In genomic region chr4:30938956-30939528, GRCh38 we compare ENCODE assay signal across 17 cellular contexts.
A peak's percentile ranks its signal among the peaks of the same experiment; 100 is the strongest.
DNase-seq lines count a peak whose midpoint lies in the region; ATAC-seq, FAIRE-seq and TF ChIP-seq lines count a peak whose summit lies in the region.
"Had no signal": no experiment of that assay in that cellular context is flagged by ENCODE, and none has a peak within 500 bp of the region (broad histone marks: within the 10 kb centered on the region; RNA-seq: fewer than 3 reads in every experiment).

No MANE protein-coding gene starts in this region.

- FAIRE-seq in endothelial cell of umbilical vein (lab: Jason Lieb, UNC), result no peak
- FAIRE-seq: GM19239 had no signal

- no peaks in the 10 kb centered on the region for H3K79me2 ChIP-seq in endothelial cell of umbilical vein (ENCODE audit: control insufficient read depth, insufficient read depth, low read length)

- CTCF ChIA-PET in endothelial cell of umbilical vein (lab: Charles Lee), result interaction anchor here (1.0 kb wide), 1 partner anchor 191 kb away, joined by 3 read pairs; no protein-coding TSS in a partner anchor

- H3K27me3 ChIP-seq in right atrium auricular region (no peaks in the 10 kb centered on the region), endothelial cell of umbilical vein (ENCODE audit: control insufficient read depth in 2 of 2, insufficient read depth in 2 of 2, low read length in 2 of 2) (no peaks in the 10 kb centered on the region), brain microvascular endothelial cell (replicated peaks) (no peaks in the 10 kb centered on the region)

- ATAC-seq in left ventricle myocardium superior (peak; percentile 37), GM19023 (IDR thresholded peaks at IDR 0.05; ENCODE audit: unreplicated experiment) (no peak)

- H3K36me3 Mint-ChIP-seq in mesothelial cell of epicardium, result no peaks in the 10 kb centered on the region

- peaks cover 41% of the 10 kb centered on the region for H3K4me1 Mint-ChIP-seq in mesothelial cell of epicardium

- H3K36me3 ChIP-seq in right atrium auricular region (no peaks in the 10 kb centered on the region), endothelial cell of umbilical vein (ENCODE audit: control insufficient read depth in 2 of 2, extremely low read depth in 1 of 2, insufficient read depth in 2 of 2, low read length in 2 of 2) (no peaks in the 10 kb centered on the region), brain microvascular endothelial cell (replicated peaks) (no peaks in the 10 kb centered on the region)

- POLR2A ChIA-PET in endothelial cell of umbilical vein (lab: Charles Lee), result no interaction called here

- no peak overlapping the region for H3K4me2 ChIP-seq in endothelial cell of umbilical vein (ENCODE audit: insufficient read depth, low read length)
- H3K4me2 ChIP-seq: PC-9 had no signal

- no peaks in the 10 kb centered on the region for H3K9me1 ChIP-seq in endothelial cell of umbilical vein (replicated peaks; ENCODE audit: control insufficient read depth, extremely low read depth, insufficient read depth, low read length)

- H2AFZ ChIP-seq in endothelial cell of umbilical vein (ENCODE audit: low read depth, low read length), result no peak overlapping the region
- H2AFZ ChIP-seq: PC-9 had no signal

- dilution Hi-C loops in endothelial cell of umbilical vein (cut with MboI; ENCODE audit: extremely low pct_ligation_motif_present, low sequenced_read_pairs), result no loop called here

- H3K9me3 ChIP-seq in right atrium auricular region (no peaks in the 10 kb centered on the region), endothelial cell of umbilical vein (replicated peaks; ENCODE audit: control insufficient read depth, insufficient read depth, low read length) (no peaks in the 10 kb centered on the region)

- no peaks in the 10 kb centered on the region for H3K9me3 Mint-ChIP-seq in mesothelial cell of epicardium
- H3K9me3 Mint-ChIP-seq: H9 had no signal

- intact Hi-C loops in left ventricle myocardium superior (cut with micrococcal nuclease), result no loop called here
- intact Hi-C loops in endothelial cell of umbilical vein (cut with micrococcal nuclease), result no loop called here

- H3K4me3 ChIP-seq in right atrium auricular region (no peak overlapping the region), endothelial cell of umbilical vein (replicated peaks in 1 of 3; ENCODE audit: insufficient read depth in 1 of 3, low read depth in 1 of 3, low read length in 3 of 3) (no peak overlapping the region), brain microvascular endothelial cell (ENCODE audit: low read depth, low read length) (no peak overlapping the region)
- H3K4me3 ChIP-seq: PC-9 had no signal

- in situ Hi-C loops in brain microvascular endothelial cell (cut with HindIII; ENCODE audit: low pct_ligation_motif_present, low sequenced_read_pairs), result no loop called here

- no peak for TF ChIP-seq CTCF in right atrium auricular region (IDR thresholded peaks at IDR 0.05)
- TF ChIP-seq CTCF in endothelial cell of umbilical vein (IDR thresholded peaks at IDR 0.05; ENCODE audit: extremely low read depth in 1 of 2, insufficient read depth in 1 of 2, low read depth in 1 of 2, low read length in 2 of 2), result no peak
- TF ChIP-seq CTCF in mesothelial cell of epicardium (IDR thresholded peaks at IDR 0.05; ENCODE audit: unreplicated experiment), result no peak
- TF ChIP-seq CTCF in brain microvascular endothelial cell (IDR thresholded peaks at IDR 0.05; ENCODE audit: low read depth, low read length, missing control alignments), result no peak

- H3K27ac Mint-ChIP-seq in mesothelial cell of epicardium, result peak overlapping the region; percentile 75

- no peaks in the 10 kb centered on the region for H4K20me1 ChIP-seq in endothelial cell of umbilical vein (replicated peaks; ENCODE audit: control insufficient read depth, extremely low read depth, insufficient read depth, low read length)

- H3K4me1 ChIP-seq in right atrium auricular region (no peaks in the 10 kb centered on the region), endothelial cell of umbilical vein (ENCODE audit: control insufficient read depth, extremely low read depth, insufficient read depth, low read length) (no peaks in the 10 kb centered on the region)

- H3K9ac ChIP-seq in endothelial cell of umbilical vein (replicated peaks; ENCODE audit: extremely low read depth, insufficient read depth, low read length), result no peak overlapping the region

- TF ChIP-seq POLR2A in endothelial cell of umbilical vein (IDR thresholded peaks at IDR 0.05; ENCODE audit: low read depth, low read length), result no peak

- H3K27me3 Mint-ChIP-seq in mesothelial cell of epicardium (ENCODE audit: low read depth), result no peaks in the 10 kb centered on the region

- no TSS peak for BruUV-seq in endothelial cell of umbilical vein (replicated peaks; lab: Mats Ljungman, UMichigan)

- DNase-seq in left ventricle myocardium superior, result no peak
- no peak for DNase-seq in right atrium auricular region (ENCODE audit: low spot score)
- peak; percentile 60 for DNase-seq in endothelial cell of umbilical vein (ENCODE audit: low read depth, low spot score)
- DNase-seq in mesothelial cell of epicardium (ENCODE audit: low spot score in 2 of 2, unreplicated experiment in 2 of 2), result no peak
- DNase-seq in EL, result no peak
- DNase-seq in DMS153 (lab: John Stamatoyannopoulos, UW), result no peak
- no peak for DNase-seq in brain microvascular endothelial cell
- DNase-seq: H9, MM.1S, NCI-H1417, NCI-H1930, NCI-H2171, NCI-H748 treated with DMSO at 0.1 percent for 48 hours, PC-9 had no signal

- no peak overlapping the region for H3K4me3 Mint-ChIP-seq in mesothelial cell of epicardium
- H3K4me3 Mint-ChIP-seq: H9 had no signal

- H3K27ac ChIP-seq in right atrium auricular region (no peak overlapping the region), endothelial cell of umbilical vein (ENCODE audit: insufficient read depth, low read depth, low read length) (no peak overlapping the region), brain microvascular endothelial cell (no peak overlapping the region)
- H3K27ac ChIP-seq: C4-2B, PC-9 had no signal

TF ChIP-seq in endothelial cell of umbilical vein, 7 proteins besides CTCF, POLR2A, EP300 and RAD21:
- TF ChIP-seq JUN (IDR thresholded peaks at IDR 0.05; ENCODE audit: borderline replicate concordance, insufficient read depth, insufficient read length, low read depth), result no peak
- TF ChIP-seq MYC (IDR thresholded peaks at IDR 0.05; ENCODE audit: low read depth, low read length), result no peak
- no peak for TF ChIP-seq FOS (IDR thresholded peaks at IDR 0.05; ENCODE audit: borderline replicate concordance, insufficient read depth, low read length)
- no peak for TF ChIP-seq GATA2 (IDR thresholded peaks at IDR 0.05; ENCODE audit: insufficient read depth, insufficient read length, low read depth, low read length)
- no peak for TF ChIP-seq EZH2 (IDR thresholded peaks at IDR 0.05; ENCODE audit: borderline replicate concordance, low read depth, low read length, severe bottlenecking)
- TF ChIP-seq POLR2AphosphoS5 (IDR thresholded peaks at IDR 0.05; ENCODE audit: insufficient read depth, low read depth, low read length), result no peak
- TF ChIP-seq MAX (IDR thresholded peaks at IDR 0.05; ENCODE audit: insufficient read depth, insufficient read length), result no peak
